In genomic region chr13:107866007-107866665, GRCh38 we compare ENCODE assay signal across 8 cellular contexts.
DNase-seq lines count a peak whose midpoint lies in the region; ATAC-seq, FAIRE-seq and TF ChIP-seq lines count a peak whose summit lies in the region.

No MANE protein-coding gene starts in this region.

- TF ChIP-seq CTCF in BE2C (IDR thresholded peaks at IDR 0.05; ENCODE audit: low read depth, low read length) (no peak), breast epithelium (IDR thresholded peaks at IDR 0.05) (no peak)

- peak; percentile 65 for ATAC-seq in aorta (ENCODE audit: low FRiP score)
- no peak for ATAC-seq in HG03457 (IDR thresholded peaks at IDR 0.05; ENCODE audit: unreplicated experiment)

- H3K4me1 ChIP-seq in BE2C (0 out of 2 replicates have a peak, but pooled peaks cover 6% of the 10 kb centered on the region), breast epithelium (no peaks in the 10 kb centered on the region), aorta (ENCODE audit: control insufficient read depth in 1 of 2, insufficient read depth in 2 of 2, low read length in 2 of 2) (no peaks in the 10 kb centered on the region)

- intact Hi-C loops in breast epithelium (cut with DNase I; ENCODE audit: low total_unique reads) = no loop called here
- intact Hi-C loops in aorta (cut with DNase I) = no loop called here

- H3K9me3 ChIP-seq in BE2C (no peaks in the 10 kb centered on the region), breast epithelium (no peaks in the 10 kb centered on the region), aorta (ENCODE audit: control insufficient read depth, low read length) (no peaks in the 10 kb centered on the region)

- TF ChIP-seq POLR2A in breast epithelium (IDR thresholded peaks at IDR 0.05) (no peak), GM12892 (IDR thresholded peaks at IDR 0.05; ENCODE audit: low read depth, low read length) (no peak)

- no peak for FAIRE-seq in GM12892 (lab: Jason Lieb, UNC)

- H3K27me3 ChIP-seq in BE2C (no peaks in the 10 kb centered on the region), breast epithelium (peaks cover 0 to 56% of the 10 kb centered on the region in 2 donors), aorta (ENCODE audit: control insufficient read depth in 1 of 2, insufficient read depth in 2 of 2, low read length in 1 of 2) (no peaks in the 10 kb centered on the region)

- WGBS in aorta, 2 donors = 1% methylated on average over 46 to 51 of the region's 51 CpGs

- H3K36me3 ChIP-seq in BE2C (peaks cover 13% of the 10 kb centered on the region), breast epithelium (no peaks in the 10 kb centered on the region), aorta (ENCODE audit: control insufficient read depth in 1 of 2, insufficient read depth in 2 of 2, low read length in 1 of 2) (no peaks in the 10 kb centered on the region)

- H3K4me3 ChIP-seq in BE2C (ENCODE audit: low read depth, low read length) (peak overlapping the region; percentile 97), breast epithelium (peak overlapping the region; percentile 34 to 60 (median 46)), aorta (ENCODE audit: low read length in 2 of 2) (no peak overlapping the region)

- DNase-seq in BE2C = peak; percentile 77
- DNase-seq in NCI-H1417 treated with DMSO at 0.1 percent for 48 hours (lab: John Stamatoyannopoulos, UW) = peak; percentile 55
- DNase-seq in breast epithelium (ENCODE audit: low spot score in 2 of 2) = no peak
- peak; percentile 16 for DNase-seq in medulla oblongata (ENCODE audit: extremely low spot score)
- DNase-seq in aorta = no peak
- no peak for DNase-seq in NCI-H1436 (lab: John Stamatoyannopoulos, UW)
- DNase-seq in GM12892 (ENCODE audit: insufficient read length) = no peak

- H3K27ac ChIP-seq in breast epithelium (no peak overlapping the region), aorta (ENCODE audit: low read depth in 1 of 2, low read length in 2 of 2) (no peak overlapping the region)

Comparison
In these comparisons a context has a peak if more than half of its experiments do, and no peak if none do; other contexts are left out.
1. DNase-seq: peak in BE2C (single experiment), NCI-H1417 treated with DMSO at 0.1 percent for 48 hours (single experiment) and medulla oblongata (single experiment); none in breast epithelium (0 of 2), aorta (0 of 2), NCI-H1436 (single experiment) and GM12892 (single experiment).
2. H3K4me3 ChIP-seq: peak in BE2C (single experiment) and breast epithelium (3 of 3); none in aorta (0 of 2).